19 cellular contexts compared by ENCODE assay signal in the genomic region with DNA sequence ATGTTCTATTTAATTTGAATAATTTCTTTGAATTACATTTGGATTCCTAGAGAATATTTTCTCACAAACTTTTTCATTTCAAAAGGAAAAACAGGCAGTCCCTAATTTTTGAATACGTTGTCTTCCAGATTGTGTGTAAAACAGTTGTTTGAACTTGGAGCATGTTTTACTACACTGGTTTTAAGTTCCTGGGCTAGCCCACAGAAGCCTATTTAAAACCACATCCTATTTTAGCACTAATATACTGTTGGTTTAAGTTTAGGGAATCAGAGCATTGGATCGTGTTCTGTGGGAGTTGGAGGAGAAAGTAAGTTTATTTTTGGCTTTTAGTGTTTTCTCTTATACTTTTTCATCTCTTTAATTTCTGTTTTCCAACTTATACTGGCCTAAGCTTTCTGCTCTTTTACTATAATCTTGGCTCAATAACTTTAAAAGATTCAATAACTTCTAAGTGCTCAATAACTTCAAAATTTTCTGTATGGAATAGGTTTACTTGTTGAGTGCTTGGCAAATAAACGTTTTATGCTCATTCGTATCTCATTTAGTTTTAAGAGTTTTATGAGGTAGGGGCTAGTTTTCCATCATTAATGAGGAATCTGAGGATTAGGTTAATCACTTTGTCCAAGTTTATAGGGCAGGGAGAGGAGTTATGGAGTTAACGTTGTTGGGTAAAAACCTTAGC.
"Had no signal": no experiment of that assay in that cellular context is flagged by ENCODE, and none has a peak within 500 bp of the region (broad histone marks: within the 10 kb centered on the region; RNA-seq: fewer than 3 reads in every experiment).

No MANE protein-coding gene starts in this region.

- DNase-seq: activated CD4-positive, alpha-beta memory T cell treated with anti-CD3 and anti-CD28 coated beads, Interleukin-2, amount 10 ng/mL, durations not matched to agents 7 days and 5 days; activated CD4-positive, alpha-beta T cell treated with anti-CD3 and anti-CD28 coated beads for 4 hours; activated T-cell treated with anti-CD3 and anti-CD28 coated beads, Interleukin-2, amount 50 U/mL, for 48 hours; dermis blood vessel endothelial cell; effector memory CD8-positive, alpha-beta T cell; heart left ventricle; islet precursor cell; nucleus accumbens; stimulated activated CD4-positive, alpha-beta T cell treated with anti-CD3 and anti-CD28 coated beads, Interleukin-15, amount 100 ng/mL, for 24 hours; stimulated activated CD4-positive, alpha-beta T cell treated with anti-CD3 and anti-CD28 coated beads, Interleukin-4, amount 100 ng/mL, for 24 hours; stimulated activated naive CD4-positive, alpha-beta T cell treated with Interleukin-2 at 50 U/mL for 16 hours; substantia nigra; uterus had no signal

- ATAC-seq: effector memory CD8-positive, alpha-beta T cell; heart left ventricle; left lobe of liver had no signal

- H3K36me3 ChIP-seq: ascending aorta, breast epithelium, heart left ventricle, tibial nerve, uterus had no signal

- H3K27me3 Mint-ChIP-seq: activated CD4-positive, alpha-beta memory T cell treated with anti-CD3 and anti-CD28 coated beads, Interleukin-2, amount 10 ng/mL, durations not matched to agents 7 days and 5 days; effector memory CD8-positive, alpha-beta T cell had no signal

- H3K4me3 ChIP-seq: ascending aorta, breast epithelium, heart left ventricle, tibial nerve, uterus had no signal

- H3K27me3 ChIP-seq: ascending aorta, breast epithelium, heart left ventricle, tibial nerve, uterus had no signal

- H3K4me1 ChIP-seq: breast epithelium had no signal

- H3K9me3 ChIP-seq: ascending aorta, breast epithelium, heart left ventricle, tibial nerve, uterus had no signal

- H3K9me3 Mint-ChIP-seq: activated CD4-positive, alpha-beta memory T cell treated with anti-CD3 and anti-CD28 coated beads, Interleukin-2, amount 10 ng/mL, durations not matched to agents 7 days and 5 days; effector memory CD8-positive, alpha-beta T cell; nephron; T-helper 1 cell treated with Interleukin-12 subunit alpha and Interleukin-12 subunit beta and Interleukin-4 antibody, amounts not matched to agents 30 μg/mL and 1 μg/mL, for 36 hours had no signal

- H3K4me3 Mint-ChIP-seq: activated CD4-positive, alpha-beta memory T cell treated with anti-CD3 and anti-CD28 coated beads, Interleukin-2, amount 10 ng/mL, durations not matched to agents 7 days and 5 days; nephron; T-helper 1 cell treated with Interleukin-12 subunit alpha and Interleukin-12 subunit beta and Interleukin-4 antibody, amounts not matched to agents 30 μg/mL and 1 μg/mL, for 36 hours had no signal

- H3K27ac Mint-ChIP-seq: activated CD4-positive, alpha-beta memory T cell treated with anti-CD3 and anti-CD28 coated beads, Interleukin-2, amount 10 ng/mL, durations not matched to agents 7 days and 5 days; nephron; T-helper 1 cell treated with Interleukin-12 subunit alpha and Interleukin-12 subunit beta and Interleukin-4 antibody, amounts not matched to agents 30 μg/mL and 1 μg/mL, for 36 hours had no signal
